ENCODE assay signal across 15 cellular contexts in genomic region chr3:46312996-46313395, GRCh38. TPM values are rescaled to one million over a fixed set of nuclear protein-coding genes. Genes with fewer than 3 reads are reported as not detected.
DNase-seq lines count a peak whose midpoint lies in the region; TF ChIP-seq lines count a peak whose summit lies in the region.
"Had no signal": no experiment of that assay in that cellular context is flagged by ENCODE, and none has a peak within 500 bp of the region (broad histone marks: within the 10 kb centered on the region; RNA-seq: fewer than 3 reads in every experiment).

No MANE protein-coding gene starts in this region.

- H3K36me3 ChIP-seq in GM23248 (ENCODE audit: low read depth) (no peaks in the 10 kb centered on the region), prostate gland (no peaks in the 10 kb centered on the region)
- H3K36me3 ChIP-seq: HAP-1 had no signal

- no peak overlapping the region for H3K4me2 ChIP-seq in GM23248 (ENCODE audit: unreplicated experiment)

- no peak for TF ChIP-seq CTCF in RWPE1 (conservative IDR thresholded peaks at IDR 0.05; ENCODE audit: low read depth)
- TF ChIP-seq CTCF in fibroblast of the aortic adventitia (IDR thresholded peaks at IDR 0.05; ENCODE audit: insufficient read depth, low read length): no peak
- no peak for TF ChIP-seq CTCF in prostate gland (IDR thresholded peaks at IDR 0.05)
- no peak for TF ChIP-seq CTCF in HFFc6 (IDR thresholded peaks at IDR 0.05)
- TF ChIP-seq CTCF in GM10266 (IDR thresholded peaks at IDR 0.05; ENCODE audit: control insufficient read depth, insufficient read depth, low read depth, missing control alignments): no peak

- no peak overlapping the region for H2AFZ ChIP-seq in GM23248

- POLR2A ChIA-PET in RWPE1 (lab: Yijun Ruan, JAX; ENCODE audit: low non-redundant PET): no interaction called here

- H4K20me1 ChIP-seq in GM23248 (ENCODE audit: insufficient read depth): no peaks in the 10 kb centered on the region

- H3K4me1 ChIP-seq in GM23248 (ENCODE audit: insufficient read depth) (no peaks in the 10 kb centered on the region), prostate gland (replicated peaks) (no peaks in the 10 kb centered on the region)
- H3K4me1 ChIP-seq: HAP-1 had no signal

- H3K4me3 ChIP-seq in GM23248 (no peak overlapping the region), fibroblast of the aortic adventitia (ENCODE audit: low read depth, low read length) (no peak overlapping the region), prostate gland (no peak overlapping the region)
- H3K4me3 ChIP-seq: HAP-1, K562 had no signal

- CTCF ChIA-PET in RWPE1 (lab: Yijun Ruan, JAX): interaction anchor here (0.7 kb wide), 1 partner anchor 133 kb away, joined by 6 read pairs; no protein-coding TSS in a partner anchor

- H3K9me3 ChIP-seq in GM23248 (ENCODE audit: low read depth) (no peaks in the 10 kb centered on the region), prostate gland (no peaks in the 10 kb centered on the region)
- H3K9me3 ChIP-seq: HAP-1 had no signal

- no peaks in the 10 kb centered on the region for H3K79me2 ChIP-seq in GM23248 (ENCODE audit: insufficient read depth)

- no peak for TF ChIP-seq POLR2A in prostate gland (IDR thresholded peaks at IDR 0.05)

- in situ Hi-C loops in GM23248 (cut with MboI): no loop called here

- peaks cover 19% of the 10 kb centered on the region for H3K27me3 Mint-ChIP-seq in HFFc6 (ENCODE audit: insufficient read depth)
- H3K27me3 Mint-ChIP-seq: activated B cell treated with CpG ODN at 0.5 μM for 24 hours; central memory CD8-positive, alpha-beta T cell; memory B cell had no signal

- H3K9me2 ChIP-seq in GM23248 (ENCODE audit: insufficient read depth): no peaks in the 10 kb centered on the region

- peaks cover 5% of the 10 kb centered on the region; the same call in 1 of the 2 replicates for H3K9me3 Mint-ChIP-seq in HFFc6
- H3K9me3 Mint-ChIP-seq: memory B cell had no signal

- no peak overlapping the region for H3K4me3 Mint-ChIP-seq in HFFc6
- H3K4me3 Mint-ChIP-seq: activated B cell treated with CpG ODN at 0.5 μM for 24 hours; activated T-cell treated with anti-CD3 and anti-CD28 coated beads, Interleukin-2, amount 50 U/mL, for 72 hours; central memory CD8-positive, alpha-beta T cell; memory B cell had no signal

- intact Hi-C loops in prostate gland (cut with DNase I): no loop called here
- intact Hi-C loops in posterior vena cava (cut with DNase I): no loop called here

- H3K27ac ChIP-seq in GM23248 (no peak overlapping the region), RWPE1 (no peak overlapping the region), prostate gland (no peak overlapping the region)

- DNase-seq in GM23248 (peak; percentile 25), RWPE1 (ENCODE audit: low spot score) (peak; percentile 52), fibroblast of the aortic adventitia (ENCODE audit: low read depth) (peak; percentile 28), prostate gland (ENCODE audit: low spot score) (peak; percentile 12), HFFc6 (no peak), GM10266 (ENCODE audit: extremely low spot score) (no peak), posterior vena cava (ENCODE audit: low spot score) (no peak), DMS114 treated with DMSO at 0.1 percent for 48 hours (lab: John Stamatoyannopoulos, UW; ENCODE audit: unreplicated experiment) (no peak)
- DNase-seq: activated B cell treated with CpG ODN at 0.5 μM for 24 hours; activated T-cell treated with anti-CD3 and anti-CD28 coated beads, Interleukin-2, amount 50 U/mL, for 72 hours; NCI-H2171 had no signal

- H3K9ac ChIP-seq in GM23248: no peak overlapping the region

- H3K36me3 Mint-ChIP-seq in HFFc6 (ENCODE audit: low read depth): no peaks in the 10 kb centered on the region
- H3K36me3 Mint-ChIP-seq: memory B cell had no signal

- no peak overlapping the region for H3K27ac Mint-ChIP-seq in HFFc6
- H3K27ac Mint-ChIP-seq: activated B cell treated with CpG ODN at 0.5 μM for 24 hours; activated T-cell treated with anti-CD3 and anti-CD28 coated beads, Interleukin-2, amount 50 U/mL, for 72 hours; memory B cell had no signal

- H3K27me3 ChIP-seq in GM23248 (replicated peaks; ENCODE audit: insufficient read depth): peaks cover 31% of the 10 kb centered on the region
- H3K27me3 ChIP-seq in prostate gland (replicated peaks; ENCODE audit: insufficient read depth): no peaks in the 10 kb centered on the region

- H3F3A ChIP-seq in GM23248 (ENCODE audit: insufficient read depth): no peaks in the 10 kb centered on the region

- 8 to 25% methylated on average over 1 of the region's 1 CpG for WGBS in GM23248 (ENCODE audit: low coverage in 1 of 2, low lambda C conversion rate in 2 of 2, missing lambda C conversion rate in 2 of 2), 2 experiments
- 86% methylated on average over 1 of the region's 1 CpG for WGBS in prostate gland

- H3K4me1 Mint-ChIP-seq in HFFc6 (ENCODE audit: low read depth): no peaks in the 10 kb centered on the region
- H3K4me1 Mint-ChIP-seq: central memory CD8-positive, alpha-beta T cell had no signal

RNA-seq across cellular contexts. Expression of gene CCR2, which starts 40.9 kb away (rescaled TPM):
- total RNA-seq in GM23248 (2014; rRNA removed; shearing (Covaris generic)): not detected in 2 replicates
- not detected in 2 replicates for polyA plus RNA-seq in GM23248 (2016; fragmentation: Nextera tagmentation; extraction: Ambion mirVana)
- total RNA-seq in fibroblast of the aortic adventitia (ENCODE audit: low replicate concordance) (under 0.01 TPM in 1 of 2 replicates, not detected in the other), prostate gland (1 to 10 TPM; 1.0 to 6.5 TPM), posterior vena cava (1 to 10 TPM; 1.7 to 2.5 TPM)
- total RNA-seq in HFFc6 (2021; fragmentation: NEBNext Ultra II Directional; extraction: Animal tissue kit (Norgen Biotek cat#: 25700)): not detected
- total RNA-seq: K562 had no signal
- polyA plus RNA-seq: K562 had no signal

RNA-seq across cellular contexts. Expression of gene CCR5, which starts 57.8 kb away (rescaled TPM):
- not detected in 2 replicates for total RNA-seq in GM23248 (2014; rRNA removed; shearing (Covaris generic))
- polyA plus RNA-seq in GM23248 (2016; fragmentation: Nextera tagmentation; extraction: Ambion mirVana): not detected in 2 replicates
- total RNA-seq in fibroblast of the aortic adventitia (ENCODE audit: low replicate concordance): not detected in 2 replicates
- under 1 TPM; 0.55 to 0.68 TPM for total RNA-seq in prostate gland
- not detected for total RNA-seq in HFFc6 (2021; fragmentation: NEBNext Ultra II Directional; extraction: Animal tissue kit (Norgen Biotek cat#: 25700))
- 1 to 10 TPM; 1.9 to 2.1 TPM for total RNA-seq in posterior vena cava
- total RNA-seq: K562 had no signal
- polyA plus RNA-seq: K562 had no signal

Comparison
In these comparisons a context has a peak if more than half of its experiments do, and no peak if none do; other contexts are left out.
1. DNase-seq: peak in GM23248 (single experiment), RWPE1 (single experiment), fibroblast of the aortic adventitia (single experiment) and prostate gland (single experiment); none in HFFc6 (single experiment), GM10266 (single experiment), posterior vena cava (single experiment) and DMS114 treated with DMSO at 0.1 percent for 48 hours (single experiment).